ENCODE assay signal across 20 cellular contexts in the genomic region with DNA sequence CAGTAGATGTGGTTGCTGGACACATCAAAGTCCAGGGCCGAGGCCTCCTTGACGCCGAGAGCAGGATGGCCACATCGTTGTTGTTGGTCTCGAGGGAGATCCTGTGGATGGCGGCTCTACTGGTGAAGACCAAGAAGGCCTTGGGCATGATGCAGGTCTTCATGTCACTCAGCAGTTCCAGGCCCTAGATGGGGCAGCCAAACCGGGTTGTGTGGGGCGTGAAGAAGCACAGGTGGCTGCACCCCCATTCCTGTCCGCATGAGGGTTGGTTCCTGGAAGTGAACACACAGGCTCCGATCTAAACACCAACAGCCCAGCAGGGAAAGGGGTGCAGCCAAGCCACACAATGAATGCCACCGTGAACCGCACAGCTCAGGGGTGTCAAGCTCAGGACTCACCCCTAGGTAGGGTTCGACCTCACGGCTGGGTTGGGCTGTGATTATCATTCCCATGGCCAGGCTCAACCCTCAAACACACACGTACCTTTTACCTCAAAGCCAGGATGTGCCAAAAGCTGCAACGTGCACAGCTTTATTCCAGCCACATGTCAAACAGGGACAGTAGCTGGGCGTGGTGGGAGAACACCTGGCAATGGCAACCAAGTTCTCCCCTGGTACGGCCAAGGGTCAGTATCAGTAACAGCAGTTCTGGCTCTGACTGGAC.
"Had no signal": no experiment of that assay in that cellular context is flagged by ENCODE, and none has a peak within 500 bp of the region (broad histone marks: within the 10 kb centered on the region; RNA-seq: fewer than 3 reads in every experiment).

No MANE protein-coding gene starts in this region.

- DNase-seq: activated CD4-positive, alpha-beta T cell treated with anti-CD3 and anti-CD28 coated beads, Interleukin-2, amount 10 ng/mL, durations not matched to agents 7 days and 5 days; activated CD8-positive, alpha-beta T cell treated with anti-CD3 and anti-CD28 coated beads, Interleukin-2, amount 10 ng/mL, durations not matched to agents 7 days and 5 days; activated gamma-delta T cell; activated T-cell treated with anti-CD3 and anti-CD28 coated beads, Interleukin-2, amount 50 U/mL, for 48 hours; endodermal cell; foreskin fibroblast; hypothalamus; mammary epithelial cell; psoas muscle; small intestine; stimulated activated CD4-positive, alpha-beta T cell treated with anti-CD3 and anti-CD28 coated beads, Interleukin-4, amount 100 ng/mL, for 24 hours; T-helper 9 cell; uterus had no signal

- H3K4me1 Mint-ChIP-seq: endodermal cell; stimulated activated effector memory CD8-positive, alpha-beta T cell treated with anti-CD3 and anti-CD28 coated beads, Interleukin-12 subunit alpha, Interleukin-12 subunit beta, amount 100 ng/mL, for 72 hours had no signal

- H3K9me3 Mint-ChIP-seq: activated CD4-positive, alpha-beta T cell treated with anti-CD3 and anti-CD28 coated beads, Interleukin-2, amount 10 ng/mL, durations not matched to agents 7 days and 5 days; stimulated activated effector memory CD8-positive, alpha-beta T cell treated with anti-CD3 and anti-CD28 coated beads, Interleukin-12 subunit alpha, Interleukin-12 subunit beta, amount 100 ng/mL, for 72 hours had no signal

- H3K27me3 Mint-ChIP-seq: activated CD4-positive, alpha-beta T cell treated with anti-CD3 and anti-CD28 coated beads, Interleukin-2, amount 10 ng/mL, durations not matched to agents 7 days and 5 days; activated naive CD8-positive, alpha-beta T cell had no signal

- H3K4me3 Mint-ChIP-seq: activated CD4-positive, alpha-beta T cell treated with anti-CD3 and anti-CD28 coated beads, Interleukin-2, amount 10 ng/mL, durations not matched to agents 7 days and 5 days; activated CD8-positive, alpha-beta T cell treated with anti-CD3 and anti-CD28 coated beads, Interleukin-2, amount 10 ng/mL, durations not matched to agents 7 days and 5 days; activated naive CD8-positive, alpha-beta T cell; endodermal cell; stimulated activated effector memory CD8-positive, alpha-beta T cell treated with anti-CD3 and anti-CD28 coated beads, Interleukin-12 subunit alpha, Interleukin-12 subunit beta, amount 100 ng/mL, for 72 hours had no signal

- ATAC-seq: activated CD4-positive, CD25-positive, alpha-beta regulatory T cell treated with anti-CD3 and anti-CD28 coated beads, Interleukin-2, amount 50 U/mL, for 24 hours; activated CD8-positive, alpha-beta T cell treated with anti-CD3 and anti-CD28 coated beads, Interleukin-2, amount 10 ng/mL, durations not matched to agents 7 days and 5 days; left lung; psoas muscle; right cardiac atrium; stimulated activated effector memory CD8-positive, alpha-beta T cell treated with anti-CD3 and anti-CD28 coated beads, Interleukin-12 subunit alpha, Interleukin-12 subunit beta, amount 100 ng/mL, for 72 hours had no signal

- H3K9me3 ChIP-seq: left lung, psoas muscle, uterus had no signal

- H3K27ac ChIP-seq: cardiac muscle cell, epithelial cell of prostate, left lung, psoas muscle, uterus had no signal

- H3K27me3 ChIP-seq: cardiac muscle cell, left lung, uterus had no signal

- H3K27ac Mint-ChIP-seq: activated CD4-positive, alpha-beta T cell treated with anti-CD3 and anti-CD28 coated beads, Interleukin-2, amount 10 ng/mL, durations not matched to agents 7 days and 5 days; activated CD8-positive, alpha-beta T cell treated with anti-CD3 and anti-CD28 coated beads, Interleukin-2, amount 10 ng/mL, durations not matched to agents 7 days and 5 days; activated naive CD8-positive, alpha-beta T cell; endodermal cell; stimulated activated effector memory CD8-positive, alpha-beta T cell treated with anti-CD3 and anti-CD28 coated beads, Interleukin-12 subunit alpha, Interleukin-12 subunit beta, amount 100 ng/mL, for 72 hours had no signal

- H3K4me3 ChIP-seq: cardiac muscle cell, left lung, psoas muscle, uterus had no signal

- H3K4me1 ChIP-seq: left lung, psoas muscle, uterus had no signal

- H3K36me3 ChIP-seq: uterus had no signal
